ENCODE assay signal across 13 cellular contexts in genomic region chr20:50194831-50195523, GRCh38. TPM values are rescaled to one million over a fixed set of nuclear protein-coding genes. Genes with fewer than 3 reads are reported as not detected.
DNase-seq lines count a peak whose midpoint lies in the region; ATAC-seq and TF ChIP-seq lines count a peak whose summit lies in the region.
"Had no signal": no experiment of that assay in that cellular context is flagged by ENCODE, and none has a peak within 500 bp of the region (broad histone marks: within the 10 kb centered on the region; RNA-seq: fewer than 3 reads in every experiment).

No MANE protein-coding gene starts in this region.

- peak in 1 of 2 donors; percentile 8 for TF ChIP-seq EP300 in tibial nerve (IDR thresholded peaks at IDR 0.05)

- H3K4me3 Mint-ChIP-seq in activated naive CD4-positive, alpha-beta T cell treated with anti-CD3 and anti-CD28 coated beads, Interleukin-2, amount 10 ng/mL, durations not matched to agents 7 days and 5 days = no peak overlapping the region

- CTCF ChIA-PET in activated naive CD4-positive, alpha-beta T cell treated with anti-CD3 and anti-CD28 coated beads, Interleukin-2, amount 10 ng/mL, durations not matched to agents 7 days and 5 days (lab: Charles Lee) = no interaction called here

- H3K4me1 Mint-ChIP-seq in activated naive CD4-positive, alpha-beta T cell treated with anti-CD3 and anti-CD28 coated beads, Interleukin-2, amount 10 ng/mL, durations not matched to agents 7 days and 5 days = peaks cover 24% of the 10 kb centered on the region

- H3K4me3 ChIP-seq in adipocyte (ENCODE audit: low read length) (peak overlapping the region; percentile 98), right lobe of liver (peak overlapping the region in 2 of 3 donors; percentile 67 to 88), tibial nerve (peak overlapping the region in 3 of 4 donors; percentile 85 to 91 (median 89)), BE2C (ENCODE audit: low read depth, low read length) (no peak overlapping the region; the same call in 1 of the 2 replicates)

- TF ChIP-seq CTCF in right lobe of liver (IDR thresholded peaks at IDR 0.05) (no peak), tibial nerve (IDR thresholded peaks at IDR 0.05) (no peak), BE2C (IDR thresholded peaks at IDR 0.05; ENCODE audit: low read depth, low read length) (no peak)

- 12% methylated on average over 6 of the region's 8 CpGs for WGBS in right lobe of liver (ENCODE audit: insufficient coverage, low coverage, low lambda C conversion rate, missing lambda C conversion rate)
- 78 to 80% methylated on average over 7 to 8 of the region's 8 CpGs for WGBS in tibial nerve, 2 donors

- H3K9me3 ChIP-seq in adipocyte (ENCODE audit: control insufficient read depth, low read length) = no peaks in the 10 kb centered on the region
- peaks cover 0 to 3% (median 0%) of the 10 kb centered on the region in 4 donors for H3K9me3 ChIP-seq in right lobe of liver
- peaks cover 0 to 5% (median 0%) of the 10 kb centered on the region in 4 donors for H3K9me3 ChIP-seq in tibial nerve
- H3K9me3 ChIP-seq in BE2C = peaks cover 2% of the 10 kb centered on the region; the same call in 1 of the 2 replicates

- intact Hi-C loops in right lobe of liver (cut with DNase I) = loop anchor here (5.0 kb wide), 3 partner anchors 112 to 382 kb away; no protein-coding TSS in a partner anchor

- H3K27ac ChIP-seq in right lobe of liver = peak overlapping the region; percentile 98
- H3K27ac ChIP-seq in tibial nerve = peak overlapping the region; percentile 97 to 100 (median 99)
- H3K27ac ChIP-seq: VCaP had no signal

- H3K27me3 Mint-ChIP-seq in activated naive CD4-positive, alpha-beta T cell treated with anti-CD3 and anti-CD28 coated beads, Interleukin-2, amount 10 ng/mL, durations not matched to agents 7 days and 5 days = peaks cover 4% of the 10 kb centered on the region

- H3K27me3 ChIP-seq in adipocyte (replicated peaks; ENCODE audit: control insufficient read depth, insufficient read depth, low read length) = no peaks in the 10 kb centered on the region
- H3K27me3 ChIP-seq in right lobe of liver = no peaks in the 10 kb centered on the region
- H3K27me3 ChIP-seq in tibial nerve = no peaks in the 10 kb centered on the region
- no peaks in the 10 kb centered on the region for H3K27me3 ChIP-seq in BE2C

- ATAC-seq in right lobe of liver = peak in 2 of 4 donors; percentile 1 to 6

- peaks cover 16% of the 10 kb centered on the region for H3K36me3 Mint-ChIP-seq in activated naive CD4-positive, alpha-beta T cell treated with anti-CD3 and anti-CD28 coated beads, Interleukin-2, amount 10 ng/mL, durations not matched to agents 7 days and 5 days

- peaks cover 25% of the 10 kb centered on the region for H3K4me1 ChIP-seq in adipocyte (ENCODE audit: control insufficient read depth, insufficient read depth, low read length)
- H3K4me1 ChIP-seq in right lobe of liver = no peaks in the 10 kb centered on the region
- H3K4me1 ChIP-seq in tibial nerve = peaks cover 0 to 38% (median 8%) of the 10 kb centered on the region in 4 donors
- peaks cover 5% of the 10 kb centered on the region; the same call in 1 of the 2 replicates for H3K4me1 ChIP-seq in BE2C

- TF ChIP-seq POLR2A in right lobe of liver (IDR thresholded peaks at IDR 0.05) (peak; percentile 31), tibial nerve (IDR thresholded peaks at IDR 0.05) (no peak)

- H3K27ac Mint-ChIP-seq in activated naive CD4-positive, alpha-beta T cell treated with anti-CD3 and anti-CD28 coated beads, Interleukin-2, amount 10 ng/mL, durations not matched to agents 7 days and 5 days = peak overlapping the region; percentile 19

- H3K36me3 ChIP-seq in adipocyte (ENCODE audit: control insufficient read depth, insufficient read depth, low read length, severe bottlenecking) = peaks cover 29% of the 10 kb centered on the region
- H3K36me3 ChIP-seq in right lobe of liver = peaks cover 0 to 13% (median 7%) of the 10 kb centered on the region in 4 donors
- H3K36me3 ChIP-seq in tibial nerve = peaks cover 2 to 46% (median 3%) of the 10 kb centered on the region in 3 donors
- peaks cover 10% of the 10 kb centered on the region for H3K36me3 ChIP-seq in BE2C

- no peaks in the 10 kb centered on the region for H3K9me3 Mint-ChIP-seq in activated naive CD4-positive, alpha-beta T cell treated with anti-CD3 and anti-CD28 coated beads, Interleukin-2, amount 10 ng/mL, durations not matched to agents 7 days and 5 days

- peak overlapping the region; percentile 100 for H3K9ac ChIP-seq in adipocyte (ENCODE audit: low read length)

- DNase-seq in activated naive CD4-positive, alpha-beta T cell treated with anti-CD3 and anti-CD28 coated beads, Interleukin-2, amount 10 ng/mL, durations not matched to agents 7 days and 5 days = no peak
- no peak for DNase-seq in activated naive CD4-positive, alpha-beta T cell treated with anti-CD3 and anti-CD28 coated beads, Interleukin-2, amount 50 U/mL, for 16 hours
- no peak for DNase-seq in adipocyte (ENCODE audit: low read depth)
- DNase-seq in right lobe of liver = peak in 1 of 3 donors; percentile 79
- DNase-seq in tibial nerve (ENCODE audit: low spot score in 2 of 2) = peak in 1 of 2 donors; percentile 41
- DNase-seq in COR-L47 (lab: John Stamatoyannopoulos, UW) = no peak
- no peak for DNase-seq in BE2C
- no peak for DNase-seq in NCI-H146 treated with DMSO at 0.1 percent for 48 hours (lab: John Stamatoyannopoulos, UW; ENCODE audit: unreplicated experiment)
- DNase-seq: cerebellar nuclear complex; DMS79 treated with DMSO at 0.1 percent for 48 hours; NCI-H1694; stimulated activated CD4-positive, alpha-beta T cell treated with anti-CD3 and anti-CD28 coated beads, Interleukin-4, amount 100 ng/mL, for 24 hours had no signal

RNA-seq across cellular contexts. Expression of gene CEBPB, which starts 4.3 kb away (rescaled TPM):
- total RNA-seq in right lobe of liver = 100 to 1,000 TPM; 130 to 182 (median 152) TPM
- 100 to 1,000 TPM; 202 to 524 (median 275) TPM for total RNA-seq in tibial nerve
- 139 TPM for polyA plus RNA-seq in BE2C (2012; ENCODE audit: insufficient read depth, insufficient read length, low read depth)

RNA-seq across cellular contexts. Expression of gene PEDS1, which starts 41.5 kb away (rescaled TPM):
- total RNA-seq in right lobe of liver = 10 to 100 TPM in 5 of 6 experiments, 1 to 10 TPM in 1; 6.9 to 25.3 (median 13.7) TPM
- 10 to 100 TPM; 26.4 to 36.7 (median 35.5) TPM for total RNA-seq in tibial nerve
- 81.0 TPM for polyA plus RNA-seq in BE2C (2012; ENCODE audit: insufficient read depth, insufficient read length, low read depth)
